Comparison of ENCODE assay signal across 1 cellular context in genomic region chr6:165658395-165659058, GRCh38.
TF ChIP-seq lines count a peak whose summit lies in the region.

No MANE protein-coding gene starts in this region.

TF ChIP-seq in HEK293, 187 proteins besides CTCF, POLR2A, EP300 and RAD21 (continued from another document):
- TF ChIP-seq ELK4 (IDR thresholded peaks at IDR 0.05; ENCODE audit: borderline replicate concordance, low read depth, low read length) (no peak), BCL6B (tag by site-specific recombination; IDR thresholded peaks at IDR 0.05) (peak; percentile 67; the same call in 1 of the 2 replicates), ZNF2 (tag by site-specific recombination; IDR thresholded peaks at IDR 0.05) (no peak), OSR2 (tag by site-specific recombination; IDR thresholded peaks at IDR 0.05) (0 out of 2 replicates have a peak, but pooled peaks have one; percentile 8), TRIM28 (IDR thresholded peaks at IDR 0.05; ENCODE audit: borderline replicate concordance, low read length) (0 out of 2 replicates have a peak, but pooled peaks have one; percentile 45), SCRT1 (tag by site-specific recombination; IDR thresholded peaks at IDR 0.05; ENCODE audit: borderline replicate concordance) (no peak), REPIN1 (tag by site-specific recombination; IDR thresholded peaks at IDR 0.05; ENCODE audit: low read depth) (no peak), ZNF677 (tag by site-specific recombination; IDR thresholded peaks at IDR 0.05) (no peak), ZIC2 (tag by site-specific recombination; IDR thresholded peaks at IDR 0.05) (no peak), ZNF571 (tag by site-specific recombination; IDR thresholded peaks at IDR 0.05) (no peak), SALL2 (tag by site-specific recombination; IDR thresholded peaks at IDR 0.05; ENCODE audit: borderline replicate concordance) (no peak), MEIS1 (CRISPR knock-in tag; IDR thresholded peaks at IDR 0.05; ENCODE audit: borderline replicate concordance) (no peak), ZBTB17 (tag by site-specific recombination; IDR thresholded peaks at IDR 0.05) (0 out of 2 replicates have a peak, but pooled peaks have one; percentile 26), GLI4 (tag by site-specific recombination; IDR thresholded peaks at IDR 0.05) (no peak), ZNF449 (tag by site-specific recombination; IDR thresholded peaks at IDR 0.05) (no peak), ZNF266 (tag by site-specific recombination; IDR thresholded peaks at IDR 0.05; ENCODE audit: low read depth) (no peak), ZNF544 (tag by site-specific recombination; IDR thresholded peaks at IDR 0.05) (no peak), ZNF785 (tag by site-specific recombination; IDR thresholded peaks at IDR 0.05) (no peak), ZBTB26 (tag by site-specific recombination; optimal IDR thresholded peaks at IDR 0.05) (no peak), ZNF654 (tag by site-specific recombination; IDR thresholded peaks at IDR 0.05; ENCODE audit: low read depth) (no peak), ZNF518A (tag by site-specific recombination; conservative IDR thresholded peaks at IDR 0.05; ENCODE audit: low read depth) (no peak), ZNF596 (tag by site-specific recombination; IDR thresholded peaks at IDR 0.05) (peak; percentile 19; the same call in 1 of the 2 replicates), ZNF768 (tag by site-specific recombination; IDR thresholded peaks at IDR 0.05) (no peak), PBX3 (CRISPR knock-in tag; IDR thresholded peaks at IDR 0.05) (no peak), KLF10 (tag by site-specific recombination; IDR thresholded peaks at IDR 0.05) (no peak), ZNF362 (tag by site-specific recombination; IDR thresholded peaks at IDR 0.05) (no peak), ZSCAN16 (tag by site-specific recombination; IDR thresholded peaks at IDR 0.05) (no peak), ZNF221 (tag by site-specific recombination; IDR thresholded peaks at IDR 0.05; ENCODE audit: borderline replicate concordance) (no peak)
